Comparison of ENCODE assay signal across 1 cellular context in genomic region chr2:43426305-43427031, GRCh38.
A peak's percentile ranks its signal among the peaks of the same experiment; 100 is the strongest.
TF ChIP-seq lines count a peak whose summit lies in the region.

No MANE protein-coding gene starts in this region.

TF ChIP-seq in GM12878, 131 proteins besides CTCF, POLR2A, EP300 and RAD21 (continued from another document and continues in another):
- TF ChIP-seq E2F8 (IDR thresholded peaks at IDR 0.05; ENCODE audit: low read depth, partially characterized antibody), result no peak
- TF ChIP-seq, protein P1, sequence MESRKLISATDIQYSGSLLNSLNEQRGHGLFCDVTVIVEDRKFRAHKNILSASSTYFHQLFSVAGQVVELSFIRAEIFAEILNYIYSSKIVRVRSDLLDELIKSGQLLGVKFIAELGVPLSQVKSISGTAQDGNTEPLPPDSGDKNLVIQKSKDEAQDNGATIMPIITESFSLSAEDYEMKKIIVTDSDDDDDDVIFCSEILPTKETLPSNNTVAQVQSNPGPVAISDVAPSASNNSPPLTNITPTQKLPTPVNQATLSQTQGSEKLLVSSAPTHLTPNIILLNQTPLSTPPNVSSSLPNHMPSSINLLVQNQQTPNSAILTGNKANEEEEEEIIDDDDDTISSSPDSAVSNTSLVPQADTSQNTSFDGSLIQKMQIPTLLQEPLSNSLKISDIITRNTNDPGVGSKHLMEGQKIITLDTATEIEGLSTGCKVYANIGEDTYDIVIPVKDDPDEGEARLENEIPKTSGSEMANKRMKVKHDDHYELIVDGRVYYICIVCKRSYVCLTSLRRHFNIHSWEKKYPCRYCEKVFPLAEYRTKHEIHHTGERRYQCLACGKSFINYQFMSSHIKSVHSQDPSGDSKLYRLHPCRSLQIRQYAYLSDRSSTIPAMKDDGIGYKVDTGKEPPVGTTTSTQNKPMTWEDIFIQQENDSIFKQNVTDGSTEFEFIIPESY (IDR thresholded peaks at IDR 0.05), result no peak
- TF ChIP-seq TCF3 (IDR thresholded peaks at IDR 0.05; ENCODE audit: borderline replicate concordance, insufficient read depth, low read depth, low read length), result peak; percentile 42; the same call in 1 of the 2 replicates
- no peak for TF ChIP-seq CBX3 (IDR thresholded peaks at IDR 0.05; ENCODE audit: borderline replicate concordance, low read depth)
- TF ChIP-seq MXI1 (IDR thresholded peaks at IDR 0.05; ENCODE audit: low read depth, low read length), result 0 out of 2 replicates have a peak, but pooled peaks have one; percentile 10
- no peak for TF ChIP-seq ZNF622 (IDR thresholded peaks at IDR 0.05)
- no peak for TF ChIP-seq ASH2L (IDR thresholded peaks at IDR 0.05; ENCODE audit: borderline replicate concordance, low read depth)
- peak; percentile 89 for TF ChIP-seq ZBED1 (IDR thresholded peaks at IDR 0.05; ENCODE audit: borderline replicate concordance)
- no peak for TF ChIP-seq ESRRA (IDR thresholded peaks at IDR 0.05; ENCODE audit: low read length)
- TF ChIP-seq RBBP5 (conservative IDR thresholded peaks at IDR 0.05), result no peak
- TF ChIP-seq PBX3 (IDR thresholded peaks at IDR 0.05; ENCODE audit: insufficient replicate concordance, low read depth, low read length), result no peak
- TF ChIP-seq ZNF274 (IDR thresholded peaks at IDR 0.05; ENCODE audit: insufficient read depth, insufficient read length), result no peak
- no peak for TF ChIP-seq PAX8 (IDR thresholded peaks at IDR 0.05)
- TF ChIP-seq SPI1 (IDR thresholded peaks at IDR 0.05; ENCODE audit: borderline replicate concordance, insufficient read depth, low read depth, low read length), result peak; percentile 99
- TF ChIP-seq FOS (IDR thresholded peaks at IDR 0.05; ENCODE audit: borderline replicate concordance, extremely low read depth, insufficient read length), result no peak
- 0 out of 2 replicates have a peak, but pooled peaks have one; percentile 63 for TF ChIP-seq TCF12 (IDR thresholded peaks at IDR 0.05; ENCODE audit: low read depth, low read length)
- TF ChIP-seq ZNF207 (IDR thresholded peaks at IDR 0.05; ENCODE audit: borderline replicate concordance), result no peak
- peak; percentile 99 for TF ChIP-seq ATF2 (IDR thresholded peaks at IDR 0.05; ENCODE audit: low read length)
- no peak for TF ChIP-seq LARP7 (IDR thresholded peaks at IDR 0.05)
- peak; percentile 99 for TF ChIP-seq MTA2 (IDR thresholded peaks at IDR 0.05; ENCODE audit: low read depth)
- peak; percentile 85 to 87 for TF ChIP-seq BHLHE40 (IDR thresholded peaks at IDR 0.05; ENCODE audit: borderline replicate concordance in 1 of 2, low read depth in 2 of 2, low read length in 1 of 2)
- TF ChIP-seq ZNF217 (IDR thresholded peaks at IDR 0.05), result peak; percentile 78
- TF ChIP-seq ETV6 (conservative IDR thresholded peaks at IDR 0.05 in 1 of 2, IDR thresholded peaks at IDR 0.05 in 1 of 2; ENCODE audit: borderline replicate concordance in 1 of 2, low read depth in 1 of 2), result peak in 1 of 2 experiments; percentile 94; a peak in 2 of 4 replicates
- TF ChIP-seq YBX1 (IDR thresholded peaks at IDR 0.05), result no peak
- peak; percentile 23 for TF ChIP-seq RELA (IDR thresholded peaks at IDR 0.05; ENCODE audit: borderline replicate concordance, partially characterized antibody)
- TF ChIP-seq, protein P2, sequence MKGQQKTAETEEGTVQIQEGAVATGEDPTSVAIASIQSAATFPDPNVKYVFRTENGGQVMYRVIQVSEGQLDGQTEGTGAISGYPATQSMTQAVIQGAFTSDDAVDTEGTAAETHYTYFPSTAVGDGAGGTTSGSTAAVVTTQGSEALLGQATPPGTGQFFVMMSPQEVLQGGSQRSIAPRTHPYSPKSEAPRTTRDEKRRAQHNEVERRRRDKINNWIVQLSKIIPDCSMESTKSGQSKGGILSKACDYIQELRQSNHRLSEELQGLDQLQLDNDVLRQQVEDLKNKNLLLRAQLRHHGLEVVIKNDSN (IDR thresholded peaks at IDR 0.05; ENCODE audit: borderline replicate concordance, extremely low read length, insufficient read depth, low read depth, low read length), result no peak
- TF ChIP-seq KLF5 (IDR thresholded peaks at IDR 0.05; ENCODE audit: partially characterized antibody), result no peak
- peak; percentile 72 for TF ChIP-seq NR2F1 (conservative IDR thresholded peaks at IDR 0.05)
- no peak for TF ChIP-seq IRF3 (IDR thresholded peaks at IDR 0.05)
- peak; percentile 88 for TF ChIP-seq PAX5 (IDR thresholded peaks at IDR 0.05; ENCODE audit: borderline replicate concordance, low read depth, low read length)
- TF ChIP-seq, protein P3, sequence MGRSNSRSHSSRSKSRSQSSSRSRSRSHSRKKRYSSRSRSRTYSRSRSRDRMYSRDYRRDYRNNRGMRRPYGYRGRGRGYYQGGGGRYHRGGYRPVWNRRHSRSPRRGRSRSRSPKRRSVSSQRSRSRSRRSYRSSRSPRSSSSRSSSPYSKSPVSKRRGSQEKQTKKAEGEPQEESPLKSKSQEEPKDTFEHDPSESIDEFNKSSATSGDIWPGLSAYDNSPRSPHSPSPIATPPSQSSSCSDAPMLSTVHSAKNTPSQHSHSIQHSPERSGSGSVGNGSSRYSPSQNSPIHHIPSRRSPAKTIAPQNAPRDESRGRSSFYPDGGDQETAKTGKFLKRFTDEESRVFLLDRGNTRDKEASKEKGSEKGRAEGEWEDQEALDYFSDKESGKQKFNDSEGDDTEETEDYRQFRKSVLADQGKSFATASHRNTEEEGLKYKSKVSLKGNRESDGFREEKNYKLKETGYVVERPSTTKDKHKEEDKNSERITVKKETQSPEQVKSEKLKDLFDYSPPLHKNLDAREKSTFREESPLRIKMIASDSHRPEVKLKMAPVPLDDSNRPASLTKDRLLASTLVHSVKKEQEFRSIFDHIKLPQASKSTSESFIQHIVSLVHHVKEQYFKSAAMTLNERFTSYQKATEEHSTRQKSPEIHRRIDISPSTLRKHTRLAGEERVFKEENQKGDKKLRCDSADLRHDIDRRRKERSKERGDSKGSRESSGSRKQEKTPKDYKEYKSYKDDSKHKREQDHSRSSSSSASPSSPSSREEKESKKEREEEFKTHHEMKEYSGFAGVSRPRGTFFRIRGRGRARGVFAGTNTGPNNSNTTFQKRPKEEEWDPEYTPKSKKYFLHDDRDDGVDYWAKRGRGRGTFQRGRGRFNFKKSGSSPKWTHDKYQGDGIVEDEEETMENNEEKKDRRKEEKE (IDR thresholded peaks at IDR 0.05), result no peak
- TF ChIP-seq SUPT20H (IDR thresholded peaks at IDR 0.05; ENCODE audit: borderline replicate concordance, control insufficient read depth, low read depth, low read length), result no peak
- TF ChIP-seq STAT1 (conservative IDR thresholded peaks at IDR 0.05), result no peak
- TF ChIP-seq POLR2AphosphoS5 (IDR thresholded peaks at IDR 0.05; ENCODE audit: low read length), result no peak
- TF ChIP-seq MTA3 (IDR thresholded peaks at IDR 0.05; ENCODE audit: borderline replicate concordance, low read length), result peak; percentile 98
- TF ChIP-seq GATAD2B (conservative IDR thresholded peaks at IDR 0.05; ENCODE audit: low read depth), result peak; percentile 90
- TF ChIP-seq EGR1 (IDR thresholded peaks at IDR 0.05; ENCODE audit: borderline replicate concordance in 1 of 2, low read depth in 2 of 2, low read length in 2 of 2), result no peak
- TF ChIP-seq FOXM1 (IDR thresholded peaks at IDR 0.05; ENCODE audit: low read depth, low read length), result peak; percentile 96
- 0 out of 2 replicates have a peak, but pooled peaks have one; percentile 38 for TF ChIP-seq ZNF24 (IDR thresholded peaks at IDR 0.05)
- TF ChIP-seq NFIC (IDR thresholded peaks at IDR 0.05; ENCODE audit: low read depth, low read length), result peak; percentile 99
- TF ChIP-seq SRF (IDR thresholded peaks at IDR 0.05; ENCODE audit: low read depth in 2 of 2, low read length in 2 of 2), result 0 out of 4 replicates have a peak, but pooled peaks of 1 of the 2 experiments have one; percentile 25
- peak; percentile 92 for TF ChIP-seq CBX5 (IDR thresholded peaks at IDR 0.05; ENCODE audit: low read depth)
- no peak for TF ChIP-seq IRF5 (IDR thresholded peaks at IDR 0.05; ENCODE audit: borderline replicate concordance)
- TF ChIP-seq, protein P4, sequence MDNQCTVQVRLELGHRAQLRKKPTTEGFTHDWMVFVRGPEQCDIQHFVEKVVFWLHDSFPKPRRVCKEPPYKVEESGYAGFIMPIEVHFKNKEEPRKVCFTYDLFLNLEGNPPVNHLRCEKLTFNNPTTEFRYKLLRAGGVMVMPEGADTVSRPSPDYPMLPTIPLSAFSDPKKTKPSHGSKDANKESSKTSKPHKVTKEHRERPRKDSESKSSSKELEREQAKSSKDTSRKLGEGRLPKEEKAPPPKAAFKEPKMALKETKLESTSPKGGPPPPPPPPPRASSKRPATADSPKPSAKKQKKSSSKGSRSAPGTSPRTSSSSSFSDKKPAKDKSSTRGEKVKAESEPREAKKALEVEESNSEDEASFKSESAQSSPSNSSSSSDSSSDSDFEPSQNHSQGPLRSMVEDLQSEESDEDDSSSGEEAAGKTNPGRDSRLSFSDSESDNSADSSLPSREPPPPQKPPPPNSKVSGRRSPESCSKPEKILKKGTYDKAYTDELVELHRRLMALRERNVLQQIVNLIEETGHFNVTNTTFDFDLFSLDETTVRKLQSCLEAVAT (IDR thresholded peaks at IDR 0.05), result peak; percentile 75; the same call in 1 of the 2 replicates
- TF ChIP-seq NR2C2 (IDR thresholded peaks at IDR 0.05; ENCODE audit: borderline replicate concordance, control insufficient read depth, insufficient read length, low read depth), result no peak
- no peak for TF ChIP-seq NR2C1 (IDR thresholded peaks at IDR 0.05)
- TF ChIP-seq IKZF2 (IDR thresholded peaks at IDR 0.05), result peak; percentile 98
- peak; percentile 77; the same call in 1 of the 2 replicates for TF ChIP-seq PML (IDR thresholded peaks at IDR 0.05; ENCODE audit: low read length)
